Comparison of ENCODE assay signal across 9 cellular contexts in genomic region chr2:207122914-207123744, GRCh38. TPM values are rescaled to one million over a fixed set of nuclear protein-coding genes. Genes with fewer than 3 reads are reported as not detected.
DNase-seq lines count a peak whose midpoint lies in the region; ATAC-seq, FAIRE-seq and TF ChIP-seq lines count a peak whose summit lies in the region.
"Had no signal": no experiment of that assay in that cellular context is flagged by ENCODE, and none has a peak within 500 bp of the region (broad histone marks: within the 10 kb centered on the region; RNA-seq: fewer than 3 reads in every experiment).

No MANE protein-coding gene starts in this region.

- peak; percentile 44 to 52 for DNase-seq in activated CD4-positive, alpha-beta T cell treated with anti-CD3 and anti-CD28 coated beads for 4 hours
- DNase-seq in bronchial epithelial cell (ENCODE audit: low read depth) (no peak), left colon (no peak), NCI-H510A treated with DMSO at 0.1 percent for 48 hours (lab: John Stamatoyannopoulos, UW) (no peak)
- peak; percentile 64 to 71 for DNase-seq in stimulated activated CD4-positive, alpha-beta T cell treated with anti-CD3 and anti-CD28 coated beads, Interleukin-2, amount 100 ng/mL, for 24 hours
- DNase-seq: NCI-H2029 treated with DMSO at 0.1 percent for 48 hours had no signal

- intact Hi-C loops in left colon (cut with DNase I, micrococcal nuclease), result no loop called here

- no peak overlapping the region for H3K4me3 ChIP-seq in bronchial epithelial cell (ENCODE audit: low read depth, low read length)

- ATAC-seq in GM21786 (IDR thresholded peaks at IDR 0.05; ENCODE audit: unreplicated experiment), result peak; percentile 46
- no peak for ATAC-seq in HG03135 (IDR thresholded peaks at IDR 0.05; ENCODE audit: unreplicated experiment)
- ATAC-seq in left colon, result no peak
- no peak for ATAC-seq in HG02840 (IDR thresholded peaks at IDR 0.05; ENCODE audit: low FRiP score, unreplicated experiment)

- no peak for TF ChIP-seq CTCF in bronchial epithelial cell (IDR thresholded peaks at IDR 0.05; ENCODE audit: insufficient read depth, low read length, severe bottlenecking)

- peaks cover 10% of the 10 kb centered on the region for H3K36me3 ChIP-seq in bronchial epithelial cell (ENCODE audit: control insufficient read depth, insufficient read depth, low read length)

- peak; percentile 72 for FAIRE-seq in bronchial epithelial cell (lab: Jason Lieb, UNC)

- H3K27me3 ChIP-seq in bronchial epithelial cell (ENCODE audit: control insufficient read depth, insufficient read depth, low read length), result no peaks in the 10 kb centered on the region

RNA-seq across cellular contexts. Expression of gene KLF7, which starts 42.6 kb away (rescaled TPM):
- 39.8 and 40.5 TPM in 2 replicates for total RNA-seq in bronchial epithelial cell
- total RNA-seq in left colon, result 1 to 10 TPM; 5.4 to 7.5 TPM

Comparison
In these comparisons a context has a peak if more than half of its experiments do, and no peak if none do; other contexts are left out.
1. DNase-seq: peak in activated CD4-positive, alpha-beta T cell treated with anti-CD3 and anti-CD28 coated beads for 4 hours (2 of 2) and stimulated activated CD4-positive, alpha-beta T cell treated with anti-CD3 and anti-CD28 coated beads, Interleukin-2, amount 100 ng/mL, for 24 hours (2 of 2); none in bronchial epithelial cell (single experiment), left colon (0 of 2) and NCI-H510A treated with DMSO at 0.1 percent for 48 hours (single experiment).